ENCODE assay signal across 8 cellular contexts in genomic region chr7:116862234-116863167, GRCh38.
DNase-seq lines count a peak whose midpoint lies in the region; ATAC-seq and TF ChIP-seq lines count a peak whose summit lies in the region.

Gene CAPZA2 (plus strand): TSS chr7:116862587. CDS start chr7:116862612, 25 bp downstream.

- peak; percentile 34 for TF ChIP-seq CTCF in 22Rv1 (IDR thresholded peaks at IDR 0.05)
- peak; percentile 36 for TF ChIP-seq CTCF in astrocyte of the cerebellum (IDR thresholded peaks at IDR 0.05; ENCODE audit: low read depth, low read length, missing control alignments)

- peak within 1 kb of the TSS; percentile 90 for H3K27ac ChIP-seq in 22Rv1

- H3K4me3 ChIP-seq in astrocyte of the cerebellum (ENCODE audit: low read depth, low read length) = peak within 1 kb of the TSS; percentile 88

- in situ Hi-C loops in astrocyte of the cerebellum (cut with HindIII; ENCODE audit: low sequenced_read_pairs) = no loop called here

- DNase-seq in NCI-H2081 (lab: John Stamatoyannopoulos, UW) (peak; percentile 95 to 96), T-helper 9 cell (peak; percentile 94), astrocyte of the cerebellum (ENCODE audit: low read depth) (peak; percentile 64), hepatic stellate cell (ENCODE audit: low spot score) (peak; percentile 98), retina (peak; percentile 97)

- peak; percentile 90 for ATAC-seq in GM18517 (IDR thresholded peaks at IDR 0.05; ENCODE audit: unreplicated experiment)
- ATAC-seq in HG03039 (IDR thresholded peaks at IDR 0.05; ENCODE audit: unreplicated experiment) = peak; percentile 89

Comparison
In these comparisons a context has a peak if more than half of its experiments do, and no peak if none do; other contexts are left out.
1. Peak in every context shown above with its lines: DNase-seq, ATAC-seq, H3K4me3 ChIP-seq and H3K27ac ChIP-seq.